In genomic region chr7:16421333-16422099, GRCh38 we compare ENCODE assay signal across 1 cellular context.
TF ChIP-seq lines count a peak whose summit lies in the region.

TSS of gene CRPPA (minus strand) at chr7:16421538. CDS start at chr7:16421322, 216 bp downstream.

TF ChIP-seq in K562, 482 proteins besides CTCF, POLR2A, EP300 and RAD21 (continued from another document):
- TF ChIP-seq ZNF830 (CRISPR knock-in tag; IDR thresholded peaks at IDR 0.05), result 0 out of 2 replicates have a peak, but pooled peaks have one; percentile 65
- no peak for TF ChIP-seq KLF1 (tag; IDR thresholded peaks at IDR 0.05)
- no peak for TF ChIP-seq NCOA1 (IDR thresholded peaks at IDR 0.05; ENCODE audit: low read depth)
- no peak for TF ChIP-seq NELFE (IDR thresholded peaks at IDR 0.05; ENCODE audit: insufficient read depth, insufficient read length)
- TF ChIP-seq NFRKB (IDR thresholded peaks at IDR 0.05; ENCODE audit: low read depth), result peak; percentile 48; the same call in 1 of the 2 replicates
- peak; percentile 40; the same call in 1 of the 2 replicates for TF ChIP-seq ZBTB7A (IDR thresholded peaks at IDR 0.05; ENCODE audit: borderline replicate concordance, control insufficient read depth, low read depth, low read length)
- no peak for TF ChIP-seq MXI1 (IDR thresholded peaks at IDR 0.05; ENCODE audit: low read depth, low read length)
- no peak for TF ChIP-seq BRCA1 (IDR thresholded peaks at IDR 0.05)
- TF ChIP-seq BRCA1 (CRISPR knock-in tag; IDR thresholded peaks at IDR 0.05), result no peak
- TF ChIP-seq ZNF717 (CRISPR knock-in tag; IDR thresholded peaks at IDR 0.05), result no peak
- TF ChIP-seq ETV1 (tag; conservative IDR thresholded peaks at IDR 0.05; ENCODE audit: low read depth), result 0 out of 2 replicates have a peak, but pooled peaks have one; percentile 7
- no peak for TF ChIP-seq BRF2 (IDR thresholded peaks at IDR 0.05; ENCODE audit: borderline replicate concordance, insufficient read depth, insufficient read length)
- no peak for TF ChIP-seq ZNF174 (CRISPR knock-in tag; IDR thresholded peaks at IDR 0.05)
- TF ChIP-seq ZBTB11 (CRISPR knock-in tag; IDR thresholded peaks at IDR 0.05), result peak in 1 of 3 experiments; percentile 14; a peak in 1 of 6 replicates
- no peak for TF ChIP-seq ZNF695 (CRISPR knock-in tag; IDR thresholded peaks at IDR 0.05)
- TF ChIP-seq NFXL1 (CRISPR knock-in tag; IDR thresholded peaks at IDR 0.05), result no peak
- TF ChIP-seq FOXP1 (CRISPR knock-in tag; IDR thresholded peaks at IDR 0.05), result no peak
- TF ChIP-seq YBX1 (IDR thresholded peaks at IDR 0.05), result no peak
- TF ChIP-seq RUNX1 (IDR thresholded peaks at IDR 0.05; ENCODE audit: low read depth), result no peak
- TF ChIP-seq MBD2 (IDR thresholded peaks at IDR 0.05; ENCODE audit: borderline replicate concordance, low read depth), result 0 out of 2 replicates have a peak, but pooled peaks have one; percentile 18
- TF ChIP-seq ZNF740 (CRISPR knock-in tag; IDR thresholded peaks at IDR 0.05), result no peak
- TF ChIP-seq ZNF740 (tag; IDR thresholded peaks at IDR 0.05), result no peak
- TF ChIP-seq NONO (IDR thresholded peaks at IDR 0.05; ENCODE audit: low read depth in 2 of 2, low read length in 1 of 2), result peak in 1 of 2 experiments; percentile 32; a peak in 1 of 4 replicates
